ENCODE assay signal across 21 cellular contexts in the genomic region with DNA sequence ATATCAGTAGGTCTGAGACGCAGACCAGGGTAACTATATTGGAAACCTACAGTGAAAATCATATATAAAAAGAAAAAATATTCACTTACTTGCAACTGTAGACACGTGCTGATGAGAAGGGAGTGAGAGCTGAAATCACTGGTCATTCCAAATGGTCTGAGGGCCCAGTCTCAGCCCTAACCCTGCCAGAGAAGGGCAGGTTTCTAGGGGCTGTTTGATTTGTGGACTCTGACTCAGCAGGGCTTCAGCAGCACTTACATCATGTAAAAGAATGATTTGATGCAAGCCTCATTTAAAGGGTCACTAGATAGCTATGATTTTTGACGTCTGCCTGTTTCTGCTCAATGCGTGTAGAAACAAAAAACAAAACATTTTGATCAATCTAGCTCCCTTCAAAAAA.
"Had no signal": no experiment of that assay in that cellular context is flagged by ENCODE, and none has a peak within 500 bp of the region (broad histone marks: within the 10 kb centered on the region; RNA-seq: fewer than 3 reads in every experiment).

No MANE protein-coding gene starts in this region.

- DNase-seq: activated CD4-positive, alpha-beta T cell treated with anti-CD3 and anti-CD28 coated beads, Interleukin-2, amount 10 ng/mL, durations not matched to agents 24 days and 14 days; activated CD4-positive, alpha-beta T cell treated with anti-CD3 and anti-CD28 coated beads, Interleukin-2, amount 50 U/mL, for 4 hours; activated CD8-positive, alpha-beta T cell treated with anti-CD3 and anti-CD28 coated beads for 36 hours; activated effector memory CD4-positive, alpha-beta T cell treated with anti-CD3 and anti-CD28 coated beads, Interleukin-2, amount 50 U/mL, for 16 hours; activated naive CD4-positive, alpha-beta T cell; activated naive CD8-positive, alpha-beta T cell treated with anti-CD3 and anti-CD28 coated beads, Interleukin-2, amount 10 ng/mL, durations not matched to agents 7 days and 5 days; activated T-cell treated with anti-CD3 and anti-CD28 coated beads, Interleukin-2, amount 50 U/mL, for 1 hour; activated T-cell treated with anti-CD3 and anti-CD28 coated beads, Interleukin-2, amount 50 U/mL, for 72 hours; NCI-H1105; NCI-H1417 treated with DMSO at 0.1 percent for 48 hours; NCI-H187 treated with DMSO at 0.1 percent for 48 hours; NCI-H2081 treated with DMSO at 0.1 percent for 48 hours; NCI-H345; NCI-H524 treated with DMSO at 0.1 percent for 48 hours; NK-92 treated with Interleukin-12 subunit alpha and Interleukin-12 subunit beta, amount 100 ng/mL, for 24 hours; Right ventricle myocardium superior; SJCRH30; T1000 had no signal

- H3K4me1 ChIP-seq: SJCRH30 had no signal

- H3K9me3 ChIP-seq: SJCRH30 had no signal

- H3K36me3 ChIP-seq: cardiac muscle cell, SJCRH30 had no signal

- ATAC-seq: activated CD8-positive, alpha-beta T cell treated with anti-CD3 and anti-CD28 coated beads for 36 hours; activated T-cell treated with anti-CD3 and anti-CD28 coated beads, Interleukin-2, amount 50 U/mL, for 72 hours; activated T-helper 17 cell treated with anti-CD3 and anti-CD28 coated beads, Interleukin-2, amount 50 U/mL, for 72 hours had no signal

- H3K27ac ChIP-seq: cardiac muscle cell, SJCRH30, SK-N-MC had no signal

- H3K4me3 ChIP-seq: cardiac muscle cell, SJCRH30, SK-N-MC had no signal

- H3K27me3 ChIP-seq: cardiac muscle cell, SJCRH30 had no signal
